12 cellular contexts compared by ENCODE assay signal in genomic region chr13:30453727-30454126, GRCh38. TPM values are rescaled to one million over a fixed set of nuclear protein-coding genes. Genes with fewer than 3 reads are reported as not detected.
DNase-seq lines count a peak whose midpoint lies in the region; ATAC-seq and TF ChIP-seq lines count a peak whose summit lies in the region.
"Had no signal": no experiment of that assay in that cellular context is flagged by ENCODE, and none has a peak within 500 bp of the region (broad histone marks: within the 10 kb centered on the region; RNA-seq: fewer than 3 reads in every experiment).

No MANE protein-coding gene starts in this region.

- no peak overlapping the region for H3K9ac ChIP-seq in DND-41 (ENCODE audit: low read depth, low read length)
- H3K9ac ChIP-seq in liver (ENCODE audit: low read depth in 1 of 2, low read length in 2 of 2), result no peak overlapping the region

- H3K4me1 Mint-ChIP-seq in activated CD8-positive, alpha-beta memory T cell treated with anti-CD3 and anti-CD28 coated beads, Interleukin-2, amount 10 ng/mL, durations not matched to agents 7 days and 5 days, result peaks cover 7% of the 10 kb centered on the region

- CTCF ChIA-PET in activated CD8-positive, alpha-beta memory T cell treated with anti-CD3 and anti-CD28 coated beads, Interleukin-2, amount 10 ng/mL, durations not matched to agents 7 days and 5 days (lab: Charles Lee), result interaction anchor here (0.6 to 2.3 kb wide), 3 partner anchors 12 to 82 kb away, joined by 3 to 4 read pairs (median 3); no protein-coding TSS in a partner anchor

- H3K36me3 ChIP-seq in DND-41 (ENCODE audit: insufficient read depth, low read length), result peaks cover 4% of the 10 kb centered on the region; the same call in 1 of the 2 replicates
- no peaks in the 10 kb centered on the region for H3K36me3 ChIP-seq in liver (ENCODE audit: control insufficient read depth in 4 of 4, insufficient read depth in 3 of 4, low read depth in 1 of 4, low read length in 3 of 4)

- no peak overlapping the region for H2AFZ ChIP-seq in DND-41 (ENCODE audit: low read depth, low read length)

- peaks cover 5% of the 10 kb centered on the region for H3K36me3 Mint-ChIP-seq in activated CD8-positive, alpha-beta memory T cell treated with anti-CD3 and anti-CD28 coated beads, Interleukin-2, amount 10 ng/mL, durations not matched to agents 7 days and 5 days

- H3K27ac ChIP-seq in DND-41 (ENCODE audit: low read length), result no peak overlapping the region
- H3K27ac ChIP-seq in liver (ENCODE audit: low read depth in 1 of 2, low read length in 2 of 2), result no peak overlapping the region
- H3K27ac ChIP-seq: sigmoid colon had no signal

- H4K20me1 ChIP-seq in DND-41 (ENCODE audit: insufficient read depth, low read length), result no peaks in the 10 kb centered on the region

- H3K9me3 Mint-ChIP-seq in activated CD8-positive, alpha-beta memory T cell treated with anti-CD3 and anti-CD28 coated beads, Interleukin-2, amount 10 ng/mL, durations not matched to agents 7 days and 5 days (ENCODE audit: low read depth), result no peaks in the 10 kb centered on the region
- H3K9me3 Mint-ChIP-seq: activated T-cell treated with anti-CD3 and anti-CD28 coated beads, Interleukin-2, amount 50 U/mL, for 24 hours had no signal

- DNase-seq in DND-41 (no peak), SIG-M5 treated with dmso at 0.1 percent for 504 hours (lab: John Stamatoyannopoulos, UW; ENCODE audit: unreplicated experiment) (peak; percentile 32), SHP77 (lab: John Stamatoyannopoulos, UW) (no peak)
- no peak for DNase-seq in activated CD8-positive, alpha-beta memory T cell treated with anti-CD3 and anti-CD28 coated beads, Interleukin-2, amount 10 ng/mL, durations not matched to agents 7 days and 5 days
- DNase-seq: activated T-cell treated with anti-CD3 and anti-CD28 coated beads, Interleukin-2, amount 50 U/mL, for 24 hours; GF-D8; NCI-H446; sigmoid colon had no signal

- H3K27me3 ChIP-seq in DND-41 (ENCODE audit: insufficient read depth, low read length, poor library complexity) (no peaks in the 10 kb centered on the region), liver (ENCODE audit: control insufficient read depth in 4 of 4, insufficient read depth in 4 of 4, low read length in 3 of 4) (no peaks in the 10 kb centered on the region)
- H3K27me3 ChIP-seq: sigmoid colon had no signal

- no peak for ATAC-seq in DND-41 (ENCODE audit: insufficient read depth, low read depth)
- ATAC-seq in HG03354 (IDR thresholded peaks at IDR 0.05; ENCODE audit: poor library complexity, severe bottlenecking, unreplicated experiment), result peak; percentile 59
- no peak for ATAC-seq in HG02870 (IDR thresholded peaks at IDR 0.05; ENCODE audit: unreplicated experiment)
- no peak for ATAC-seq in activated CD8-positive, alpha-beta memory T cell treated with anti-CD3 and anti-CD28 coated beads, Interleukin-2, amount 10 ng/mL, durations not matched to agents 7 days and 5 days
- no peak for ATAC-seq in HG03025 (IDR thresholded peaks at IDR 0.05; ENCODE audit: low FRiP score, unreplicated experiment)

- peak in 1 of 2 donors; percentile 48 for TF ChIP-seq RAD21 in liver (IDR thresholded peaks at IDR 0.05)

- no peaks in the 10 kb centered on the region for H3K27me3 Mint-ChIP-seq in activated CD8-positive, alpha-beta memory T cell treated with anti-CD3 and anti-CD28 coated beads, Interleukin-2, amount 10 ng/mL, durations not matched to agents 7 days and 5 days
- H3K27me3 Mint-ChIP-seq: activated T-cell treated with anti-CD3 and anti-CD28 coated beads, Interleukin-2, amount 50 U/mL, for 24 hours had no signal

- H3K4me3 ChIP-seq in DND-41 (ENCODE audit: low read depth in 1 of 2, low read length in 2 of 2), result no peak overlapping the region
- no peak overlapping the region for H3K4me3 ChIP-seq in liver (ENCODE audit: low read depth in 1 of 3, low read length in 3 of 3)
- H3K4me3 ChIP-seq: sigmoid colon had no signal

- H3K9me3 ChIP-seq in DND-41 (ENCODE audit: insufficient read depth, low read length, severe bottlenecking), result no peaks in the 10 kb centered on the region
- H3K9me3 ChIP-seq in liver (ENCODE audit: control insufficient read depth in 4 of 4, low read length in 3 of 4), result no peaks in the 10 kb centered on the region
- H3K9me3 ChIP-seq: sigmoid colon had no signal

- TF ChIP-seq CTCF in DND-41 (IDR thresholded peaks at IDR 0.05; ENCODE audit: borderline replicate concordance, extremely low read depth, low read length, poor library complexity, severe bottlenecking) (peak; percentile 59), liver (IDR thresholded peaks at IDR 0.05; ENCODE audit: low read depth, low read length, missing input control) (peak; percentile 13)

- 86% methylated on average over 4 of the region's 4 CpGs for WGBS in liver

- no peak overlapping the region for H3K27ac Mint-ChIP-seq in activated CD8-positive, alpha-beta memory T cell treated with anti-CD3 and anti-CD28 coated beads, Interleukin-2, amount 10 ng/mL, durations not matched to agents 7 days and 5 days
- H3K27ac Mint-ChIP-seq: activated T-cell treated with anti-CD3 and anti-CD28 coated beads, Interleukin-2, amount 50 U/mL, for 24 hours had no signal

- H3K4me2 ChIP-seq in DND-41 (ENCODE audit: insufficient read depth, low read length), result no peak overlapping the region

- H3K79me2 ChIP-seq in DND-41 (ENCODE audit: insufficient read depth, low read length), result no peaks in the 10 kb centered on the region

- H3K4me1 ChIP-seq in DND-41 (ENCODE audit: insufficient read depth, low read length) (no peaks in the 10 kb centered on the region), liver (ENCODE audit: control insufficient read depth in 4 of 4, insufficient read depth in 4 of 4, low read length in 3 of 4) (no peaks in the 10 kb centered on the region)

- no peak overlapping the region for H3K4me3 Mint-ChIP-seq in activated CD8-positive, alpha-beta memory T cell treated with anti-CD3 and anti-CD28 coated beads, Interleukin-2, amount 10 ng/mL, durations not matched to agents 7 days and 5 days
- H3K4me3 Mint-ChIP-seq: activated T-cell treated with anti-CD3 and anti-CD28 coated beads, Interleukin-2, amount 50 U/mL, for 24 hours had no signal

TF ChIP-seq in liver, 16 proteins besides CTCF, POLR2A, EP300 and RAD21:
- TF ChIP-seq YY1 (IDR thresholded peaks at IDR 0.05), result no peak

RNA-seq across cellular contexts. Expression of gene HMGB1, which starts 12.0 kb away (rescaled TPM):
- total RNA-seq in liver, result 100 to 1,000 TPM in 1 of 2 donors, 10 to 100 TPM in 1; 83.9 to 276 TPM
- polyA plus RNA-seq in liver, result 100 to 1,000 TPM; 132 to 258 TPM
- 100 to 1,000 TPM; 716 to 739 TPM for total RNA-seq in activated CD8-positive, alpha-beta memory T cell treated with anti-CD3 and anti-CD28 coated beads, Interleukin-2, amount 10 ng/mL, durations not matched to agents 7 days and 5 days

RNA-seq across cellular contexts. Expression of gene UBE2L5, which starts 31.4 kb away (rescaled TPM):
- total RNA-seq in liver, result not detected
- under 1 TPM in 1 of 2 donors, not detected in 1; 0.10 TPM for polyA plus RNA-seq in liver
- total RNA-seq in activated CD8-positive, alpha-beta memory T cell treated with anti-CD3 and anti-CD28 coated beads, Interleukin-2, amount 10 ng/mL, durations not matched to agents 7 days and 5 days, result not detected
